Comparison of ENCODE assay signal across 18 cellular contexts in genomic region chr7:131524699-131525098, GRCh38. TPM values are rescaled to one million over a fixed set of nuclear protein-coding genes. Genes with fewer than 3 reads are reported as not detected.
DNase-seq lines count a peak whose midpoint lies in the region; ATAC-seq, FAIRE-seq and TF ChIP-seq lines count a peak whose summit lies in the region.
"Had no signal": no experiment of that assay in that cellular context is flagged by ENCODE, and none has a peak within 500 bp of the region (broad histone marks: within the 10 kb centered on the region; RNA-seq: fewer than 3 reads in every experiment).

No MANE protein-coding gene starts in this region.

- DNase-seq in HepG2 (ENCODE audit: low spot score) = no peak
- DNase-seq in right lobe of liver = no peak
- DNase-seq in WTC11 (ENCODE audit: low spot score) = no peak
- no peak for DNase-seq in left colon
- no peak for DNase-seq in type B pancreatic cell (ENCODE audit: extremely low spot score, unreplicated experiment)
- DNase-seq in frontal cortex (ENCODE audit: low spot score in 2 of 2) = no peak
- DNase-seq in HK-2 (ENCODE audit: unreplicated experiment) = no peak
- no peak for DNase-seq in AML-193 (lab: John Stamatoyannopoulos, UW)
- DNase-seq: Caco-2; CD8-positive, alpha-beta memory T cell; DND-41; GDM1; GOT3; HCEC 1CT had no signal

- H3K4me3 ChIP-seq in HepG2 (replicated peaks in 1 of 3; ENCODE audit: insufficient read depth in 1 of 3, low read depth in 2 of 3, low read length in 3 of 3) (no peak overlapping the region), right lobe of liver (no peak overlapping the region)

- H3K36me3 Mint-ChIP-seq in WTC11 (peaks cover 13% of the 10 kb centered on the region), type B pancreatic cell (no peaks in the 10 kb centered on the region)
- H3K36me3 Mint-ChIP-seq: CD14-positive monocyte, IgD-negative memory B cell had no signal

- in situ Hi-C loops in HepG2 (cut with HindIII; ENCODE audit: extremely low pct_ligation_motif_present, low pct_unique_long_range_greater_than_20kb) = no loop called here

- no peaks in the 10 kb centered on the region; a peak in 1 of 5 replicates for H3K27me3 ChIP-seq in HepG2 (ENCODE audit: control insufficient read depth in 1 of 2, insufficient read depth in 2 of 2, low read length in 2 of 2)
- H3K27me3 ChIP-seq in right lobe of liver = no peaks in the 10 kb centered on the region

- no peak overlapping the region for H3K27ac ChIP-seq in HepG2 (ENCODE audit: extremely low read length, insufficient read depth, low read length)
- H3K27ac ChIP-seq in right lobe of liver = no peak overlapping the region

- H3K79me2 ChIP-seq in HepG2 (ENCODE audit: insufficient read depth, low read length) = no peaks in the 10 kb centered on the region

- FAIRE-seq in HepG2 (lab: Jason Lieb, UNC) (no peak), frontal cortex (lab: Jason Lieb, UNC) (no peak)
- FAIRE-seq: A204.1, GM12892 had no signal

- H2AFZ ChIP-seq in HepG2 (ENCODE audit: low read length) = no peak overlapping the region

- CTCF ChIA-PET in HepG2 (lab: Yijun Ruan, JAX; ENCODE audit: low intra/inter-chr PET ratio, low total read pairs) (no interaction called here), WTC11 (lab: Charles Lee) (interaction anchor here (1.1 to 1.7 kb wide), 2 partner anchors 22 to 101 kb away, joined by 3 to 13 read pairs; no protein-coding TSS in a partner anchor)

- H3K9me3 Mint-ChIP-seq in WTC11 = no peaks in the 10 kb centered on the region
- H3K9me3 Mint-ChIP-seq in type B pancreatic cell = no peaks in the 10 kb centered on the region
- H3K9me3 Mint-ChIP-seq: CD14-positive monocyte; CD8-positive, alpha-beta memory T cell; IgD-negative memory B cell had no signal

- no peaks in the 10 kb centered on the region for H4K20me1 ChIP-seq in HepG2 (ENCODE audit: insufficient read depth, low read length)

- H3K36me3 ChIP-seq in HepG2 (replicated peaks in 1 of 2; ENCODE audit: control insufficient read depth in 1 of 2, insufficient read depth in 2 of 2, low read length in 2 of 2) = no peaks in the 10 kb centered on the region
- no peaks in the 10 kb centered on the region for H3K36me3 ChIP-seq in right lobe of liver

- no peak for TF ChIP-seq CTCF in HepG2 (CRISPR knock-in tag; IDR thresholded peaks at IDR 0.05)
- no peak for TF ChIP-seq CTCF in right lobe of liver (IDR thresholded peaks at IDR 0.05)
- no peak for TF ChIP-seq CTCF in WTC11 (IDR thresholded peaks at IDR 0.05)
- no peak for TF ChIP-seq CTCF in type B pancreatic cell (conservative IDR thresholded peaks at IDR 0.05)

- no peak overlapping the region for H3K4me2 ChIP-seq in HepG2 (ENCODE audit: low read depth, low read length)

- no peak for TF ChIP-seq RAD21 in HepG2 (CRISPR knock-in tag; IDR thresholded peaks at IDR 0.05)

- H3K4me1 ChIP-seq in HepG2 (ENCODE audit: insufficient read depth, low read length) = no peaks in the 10 kb centered on the region
- peaks cover 0 to 6% (median 0%) of the 10 kb centered on the region in 4 donors for H3K4me1 ChIP-seq in right lobe of liver

- intact Hi-C loops in HepG2 (cut with micrococcal nuclease; ENCODE audit: unreplicated experiment) = no loop called here
- intact Hi-C loops in right lobe of liver (cut with DNase I) = no loop called here
- intact Hi-C loops in left colon (cut with DNase I, micrococcal nuclease) = no loop called here

- POLR2A ChIA-PET in HepG2 (lab: Yijun Ruan, JAX) (interaction anchor here (0.7 kb wide), 1 partner anchor 1231 kb away, joined by 3 read pairs; no protein-coding TSS in a partner anchor), WTC11 (lab: Charles Lee) (interaction anchor here (0.6 kb wide), 1 partner anchor 513 kb away, joined by 6 read pairs; no protein-coding TSS in a partner anchor)

- H3K4me3 Mint-ChIP-seq in WTC11 (no peak overlapping the region), type B pancreatic cell (no peak overlapping the region)
- H3K4me3 Mint-ChIP-seq: CD14-positive monocyte; CD8-positive, alpha-beta memory T cell had no signal

- no peaks in the 10 kb centered on the region for H3K9me3 ChIP-seq in HepG2 (ENCODE audit: low read length)
- H3K9me3 ChIP-seq in right lobe of liver = no peaks in the 10 kb centered on the region
- H3K9me3 ChIP-seq: Caco-2 had no signal

- H3K9ac ChIP-seq in HepG2 (ENCODE audit: insufficient read depth, low read depth, low read length) = no peak overlapping the region

- TF ChIP-seq EP300 in HepG2 (IDR thresholded peaks at IDR 0.05; ENCODE audit: low read depth in 2 of 2, low read length in 2 of 2) (no peak), HepG2 (CRISPR knock-in tag; IDR thresholded peaks at IDR 0.05; ENCODE audit: borderline replicate concordance) (no peak)

- H3K4me1 Mint-ChIP-seq in WTC11 (peaks cover 85% of the 10 kb centered on the region), type B pancreatic cell (ENCODE audit: unreplicated experiment) (no peaks in the 10 kb centered on the region)

- H3K27ac Mint-ChIP-seq in WTC11 (0 out of 2 replicates have a peak overlapping the region, but pooled peaks have one; percentile 42), type B pancreatic cell (peak overlapping the region; percentile 19)
- H3K27ac Mint-ChIP-seq: CD14-positive monocyte, IgD-negative memory B cell had no signal

- no TSS peak for BruUV-seq in HepG2 (replicated peaks; lab: Mats Ljungman, UMichigan)

- ATAC-seq in HepG2 (no peak), right lobe of liver (no peak), WTC11 (no peak), left colon (peak; percentile 78)

- no peaks in the 10 kb centered on the region for H3K27me3 Mint-ChIP-seq in WTC11 (ENCODE audit: low read depth)
- H3K27me3 Mint-ChIP-seq in type B pancreatic cell = no peaks in the 10 kb centered on the region

- TF ChIP-seq POLR2A in HepG2 (IDR thresholded peaks at IDR 0.05; ENCODE audit: insufficient read depth in 1 of 2, low read depth in 2 of 2, low read length in 2 of 2) = no peak
- no peak for TF ChIP-seq POLR2A in right lobe of liver (IDR thresholded peaks at IDR 0.05)

TF ChIP-seq in HepG2, 621 proteins besides CTCF, POLR2A, EP300 and RAD21 (continues in another document):
- TF ChIP-seq ZNF367 (CRISPR knock-in tag; IDR thresholded peaks at IDR 0.05; ENCODE audit: borderline replicate concordance) (no peak), ZNF225 (CRISPR knock-in tag; IDR thresholded peaks at IDR 0.05) (no peak), ZSCAN9 (CRISPR knock-in tag; IDR thresholded peaks at IDR 0.05; ENCODE audit: borderline replicate concordance) (no peak), SALL2 (CRISPR knock-in tag; IDR thresholded peaks at IDR 0.05) (no peak), SNAI1 (CRISPR knock-in tag; IDR thresholded peaks at IDR 0.05; ENCODE audit: borderline replicate concordance) (no peak)

TF ChIP-seq in WTC11, 78 proteins besides CTCF, POLR2A, EP300 and RAD21:
- no peak for TF ChIP-seq MLX (CRISPR knock-in tag; IDR thresholded peaks at IDR 0.05)
- TF ChIP-seq TP53 (CRISPR knock-in tag; IDR thresholded peaks at IDR 0.05) = no peak
- TF ChIP-seq MYBL2 (CRISPR knock-in tag; IDR thresholded peaks at IDR 0.05) = no peak
- no peak for TF ChIP-seq USF2 (CRISPR knock-in tag; IDR thresholded peaks at IDR 0.05)
- TF ChIP-seq MXD4 (CRISPR knock-in tag; IDR thresholded peaks at IDR 0.05; ENCODE audit: borderline replicate concordance) = no peak
- TF ChIP-seq TEAD1 (CRISPR knock-in tag; IDR thresholded peaks at IDR 0.05) = no peak

RNA-seq across cellular contexts. Expression of gene PODXL, which starts 31.7 kb away (rescaled TPM):
- total RNA-seq in HepG2 (2016; rRNA removed; fragmentation: Illumina TruSeq; extraction: Trizol) = 0.22 and 0.24 TPM in 2 replicates
- 0.09 TPM in 1 of 2 replicates, not detected in the other for total RNA-seq in HepG2 (2016; cell fraction: cytosol; rRNA removed; fragmentation: Illumina TruSeq; extraction: Trizol; ENCODE audit: low read depth)
- 0.17 and 0.24 TPM in 2 replicates for total RNA-seq in HepG2 (2016; cell fraction: insoluble cytoplasmic fraction; rRNA removed; fragmentation: Illumina TruSeq; extraction: Trizol)
- total RNA-seq in HepG2 (2016; cell fraction: membrane; rRNA removed; fragmentation: Illumina TruSeq; extraction: Trizol) = 0.12 and 0.21 TPM in 2 replicates
- total RNA-seq in HepG2 (2016; cell fraction: nucleus; rRNA removed; fragmentation: Illumina TruSeq; extraction: Trizol) = 0.47 and 1.1 TPM in 2 replicates
- polyA plus RNA-seq in HepG2 (2011; rRNA removed) = 0.33 and 0.54 TPM in 2 replicates
- 0.18 and 0.35 TPM in 2 replicates for polyA plus RNA-seq in HepG2 (2011; cell fraction: cytosol; rRNA removed)
- 0.38 and 0.55 TPM in 2 replicates for polyA plus RNA-seq in HepG2 (2011; cell fraction: nucleus; rRNA removed)
- polyA plus RNA-seq in HepG2 (2012) = 0.19 and 0.63 TPM in 2 replicates
- 0.01 and 0.31 TPM in 2 replicates for polyA plus RNA-seq in HepG2 (2016; cell fraction: cytosol; fragmentation: Illumina TruSeq; extraction: Trizol; ENCODE audit: low read depth)
- 0.21 and 0.25 TPM in 2 replicates for polyA plus RNA-seq in HepG2 (2016; cell fraction: insoluble cytoplasmic fraction; fragmentation: Illumina TruSeq; extraction: Trizol; ENCODE audit: low read depth)
- polyA plus RNA-seq in HepG2 (2016; cell fraction: membrane; fragmentation: Illumina TruSeq; extraction: Trizol; ENCODE audit: low read depth) = 0.03 and 0.16 TPM in 2 replicates
- polyA plus RNA-seq in HepG2 (2016; cell fraction: nucleus; fragmentation: Illumina TruSeq; extraction: Trizol; ENCODE audit: insufficient read depth, low read depth) = 0.69 and 1.5 TPM in 2 replicates
- polyA minus RNA-seq in HepG2 (2011; rRNA and poly(A)+ RNA removed; ENCODE audit: low replicate concordance) = 0.50 and 160 TPM in 2 replicates
- polyA minus RNA-seq in HepG2 (2011; cell fraction: cytosol; rRNA and poly(A)+ RNA removed) = 1.5 and 2.1 TPM in 2 replicates
- polyA minus RNA-seq in HepG2 (2011; cell fraction: nucleus; rRNA and poly(A)+ RNA removed) = 0.75 and 1.4 TPM in 2 replicates
- 10 to 100 TPM in 1 of 6 experiments, 1 to 10 TPM in 5; 2.1 to 11.4 (median 3.4) TPM for total RNA-seq in right lobe of liver
- 483 to 623 TPM (median 614 TPM) in 3 replicates for total RNA-seq in WTC11 (2021)
- 10 to 100 TPM in 1 of 2 donors, 1 to 10 TPM in 1; 9.2 to 13.7 TPM for total RNA-seq in left colon
- 25.5 and 44.1 TPM in 2 replicates for total RNA-seq in type B pancreatic cell (ENCODE audit: low replicate concordance)
- 9.4 TPM for total RNA-seq in frontal cortex

Comparison
In these comparisons a context has a peak if more than half of its experiments do, and no peak if none do; other contexts are left out.
1. RNA of gene PODXL, which starts 31.7 kb away (total RNA-seq): 483 to 623 TPM in WTC11; 25.5 to 44.1 TPM in type B pancreatic cell, 9.2 to 13.7 TPM in left colon, 9.4 TPM in frontal cortex (single experiment), 2.1 to 11.4 TPM in right lobe of liver and 0.09 to 1.1 TPM in HepG2; every median in the first group is over 10 times any median in the second.